Comparison of ENCODE assay signal across 26 cellular contexts in the genomic region with DNA sequence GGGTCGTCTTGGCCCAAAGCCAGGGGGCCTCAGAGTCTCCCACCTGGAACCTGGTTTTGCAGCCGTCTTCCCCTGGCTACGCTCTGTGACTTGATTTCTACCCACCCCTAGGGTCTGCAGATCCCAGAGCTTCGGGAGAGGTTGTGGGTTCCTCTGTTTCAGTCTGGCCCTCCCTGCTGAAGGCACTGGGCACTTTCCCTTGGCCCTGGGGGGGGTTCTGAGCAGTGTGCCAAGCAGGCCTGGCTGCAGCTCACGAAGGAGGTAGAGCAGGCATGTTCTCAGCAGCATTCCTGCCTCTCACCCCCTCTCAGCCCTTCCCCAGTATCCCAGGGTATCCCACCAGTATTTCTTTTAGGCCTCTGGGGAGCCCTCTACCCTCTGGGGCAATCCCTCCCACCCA.
"Had no signal": no experiment of that assay in that cellular context is flagged by ENCODE, and none has a peak within 500 bp of the region (broad histone marks: within the 10 kb centered on the region; RNA-seq: fewer than 3 reads in every experiment).

No MANE protein-coding gene starts in this region.

- H3K27me3 Mint-ChIP-seq: natural killer cell treated with Interleukin-12 subunit alpha and Interleukin-12 subunit beta and Interleukin-15 and Interleukin-18, amount 100 ng/mL, for 72 hours had no signal

- H3K36me3 ChIP-seq: colonic mucosa, esophagus muscularis mucosa, gastroesophageal sphincter, heart left ventricle, spleen, thoracic aorta, tibial nerve, upper lobe of left lung had no signal

- H3K27me3 ChIP-seq: colonic mucosa, esophagus muscularis mucosa, foreskin keratinocyte, gastroesophageal sphincter, heart left ventricle, hepatocyte, spleen, upper lobe of left lung had no signal

- H3K4me1 ChIP-seq: colonic mucosa, foreskin keratinocyte had no signal

- H3K9me3 ChIP-seq: colonic mucosa, esophagus muscularis mucosa, gastroesophageal sphincter, heart left ventricle, mucosa of descending colon, psoas muscle, spleen, thoracic aorta, tibial nerve, upper lobe of left lung had no signal

- H3K9me3 Mint-ChIP-seq: memory B cell; mesothelial cell of epicardium; naive B cell; natural killer cell treated with Interleukin-12 subunit alpha and Interleukin-12 subunit beta and Interleukin-15 and Interleukin-18, amount 100 ng/mL, for 72 hours; neural crest cell; stimulated activated memory B cell treated with anti-CD40 and anti-IgM and Interleukin-4, amounts not matched to agents 10 μg/mL and 1 μg/mL and 100 μg/mL, for 72 hours had no signal

- H3K4me2 ChIP-seq: hepatocyte had no signal

- H3K27ac Mint-ChIP-seq: memory B cell; natural killer cell treated with Interleukin-12 subunit alpha and Interleukin-12 subunit beta and Interleukin-15 and Interleukin-18, amount 100 ng/mL, for 72 hours; stimulated activated memory B cell treated with anti-CD40 and anti-IgM and Interleukin-4, amounts not matched to agents 10 μg/mL and 1 μg/mL and 100 μg/mL, for 72 hours had no signal

- H3K36me3 Mint-ChIP-seq: memory B cell; mesothelial cell of epicardium; naive B cell; natural killer cell treated with Interleukin-12 subunit alpha and Interleukin-12 subunit beta and Interleukin-15 and Interleukin-18, amount 100 ng/mL, for 72 hours; stimulated activated memory B cell treated with anti-CD40 and anti-IgM and Interleukin-4, amounts not matched to agents 10 μg/mL and 1 μg/mL and 100 μg/mL, for 72 hours had no signal

- DNase-seq: colonic mucosa; dermis blood vessel endothelial cell; effector memory CD4-positive, alpha-beta T cell; foreskin keratinocyte; heart left ventricle; kidney; mucosa of descending colon; naive B cell; spleen; stimulated activated CD4-positive, alpha-beta T cell treated with anti-CD3 and anti-CD28 coated beads, Interleukin-4, amount 100 ng/mL, for 4 hours; stimulated activated naive CD8-positive, alpha-beta T cell treated with anti-CD3 and anti-CD28 coated beads, Interleukin-15, Interleukin-2, amounts not matched to agents 100 U/mL and 50 U/mL, for 24 hours; upper lobe of left lung had no signal

- H3K4me3 Mint-ChIP-seq: memory B cell; mesothelial cell of epicardium; naive B cell; natural killer cell treated with Interleukin-12 subunit alpha and Interleukin-12 subunit beta and Interleukin-15 and Interleukin-18, amount 100 ng/mL, for 72 hours; neural crest cell; stimulated activated memory B cell treated with anti-CD40 and anti-IgM and Interleukin-4, amounts not matched to agents 10 μg/mL and 1 μg/mL and 100 μg/mL, for 72 hours had no signal

- H2AFZ ChIP-seq: hepatocyte had no signal

- H3K4me3 ChIP-seq: colonic mucosa, esophagus muscularis mucosa, gastroesophageal sphincter, heart left ventricle, hepatocyte, lung, mucosa of descending colon, psoas muscle, skin epidermis, spleen, thoracic aorta, tibial nerve, upper lobe of left lung had no signal

- H3K4me1 Mint-ChIP-seq: memory B cell; naive B cell; stimulated activated memory B cell treated with anti-CD40 and anti-IgM and Interleukin-4, amounts not matched to agents 10 μg/mL and 1 μg/mL and 100 μg/mL, for 72 hours had no signal

- ATAC-seq: foreskin keratinocyte; gastroesophageal sphincter; heart left ventricle; left lobe of liver; mucosa of descending colon; natural killer cell treated with Interleukin-12 subunit alpha and Interleukin-12 subunit beta and Interleukin-15 and Interleukin-18, amount 100 ng/mL, for 72 hours; psoas muscle; stimulated activated memory B cell treated with anti-CD40 and anti-IgM and Interleukin-4, amounts not matched to agents 10 μg/mL and 1 μg/mL and 100 μg/mL, for 72 hours; stimulated activated naive CD8-positive, alpha-beta T cell treated with anti-CD3 and anti-CD28 coated beads, Interleukin-15, Interleukin-2, amounts not matched to agents 100 U/mL and 50 U/mL, for 24 hours had no signal

- H3K27ac ChIP-seq: colonic mucosa, esophagus muscularis mucosa, foreskin keratinocyte, gastroesophageal sphincter, heart left ventricle, hepatocyte, psoas muscle, skin epidermis, spleen, thoracic aorta, tibial nerve, upper lobe of left lung had no signal
